In the genomic region with DNA sequence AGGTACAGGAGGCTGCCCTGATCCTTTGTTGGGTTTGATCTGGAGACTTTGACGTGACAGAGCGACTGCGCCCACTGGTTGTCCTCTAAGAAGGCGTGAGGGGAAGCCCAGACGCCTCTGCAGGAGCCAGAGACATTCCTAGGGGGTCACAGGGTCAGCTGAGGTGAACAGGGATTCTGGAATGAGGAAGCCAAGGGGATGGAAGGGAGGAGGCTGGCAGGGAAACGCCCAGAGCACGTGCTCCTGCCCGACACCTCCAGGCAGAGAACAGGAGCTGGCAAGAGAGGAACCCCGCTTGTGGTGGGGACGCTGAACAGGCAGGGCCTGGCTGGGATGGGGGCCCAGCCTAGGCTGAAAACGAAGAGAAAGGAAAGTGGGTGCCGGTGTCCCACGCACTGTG, we compare ENCODE assay signal across 2 cellular contexts.
TF ChIP-seq lines count a peak whose summit lies in the region.

No MANE protein-coding gene starts in this region.

TF ChIP-seq in SK-N-SH, 30 proteins besides CTCF, POLR2A, EP300 and RAD21:
- no peak for TF ChIP-seq MEF2A (IDR thresholded peaks at IDR 0.05; ENCODE audit: borderline replicate concordance, low read depth)
- no peak for TF ChIP-seq CHD2 (IDR thresholded peaks at IDR 0.05; ENCODE audit: low read length, partially characterized antibody)
- TF ChIP-seq ELF1 (IDR thresholded peaks at IDR 0.05), result no peak
- TF ChIP-seq TCF12 (IDR thresholded peaks at IDR 0.05), result no peak
- TF ChIP-seq EZH2phosphoT487 (IDR thresholded peaks at IDR 0.05; ENCODE audit: borderline replicate concordance, low read depth), result no peak
- no peak for TF ChIP-seq GABPA (IDR thresholded peaks at IDR 0.05; ENCODE audit: low read depth)
- TF ChIP-seq SMC3 (IDR thresholded peaks at IDR 0.05; ENCODE audit: low read depth, low read length), result no peak
- TF ChIP-seq, protein P1, sequence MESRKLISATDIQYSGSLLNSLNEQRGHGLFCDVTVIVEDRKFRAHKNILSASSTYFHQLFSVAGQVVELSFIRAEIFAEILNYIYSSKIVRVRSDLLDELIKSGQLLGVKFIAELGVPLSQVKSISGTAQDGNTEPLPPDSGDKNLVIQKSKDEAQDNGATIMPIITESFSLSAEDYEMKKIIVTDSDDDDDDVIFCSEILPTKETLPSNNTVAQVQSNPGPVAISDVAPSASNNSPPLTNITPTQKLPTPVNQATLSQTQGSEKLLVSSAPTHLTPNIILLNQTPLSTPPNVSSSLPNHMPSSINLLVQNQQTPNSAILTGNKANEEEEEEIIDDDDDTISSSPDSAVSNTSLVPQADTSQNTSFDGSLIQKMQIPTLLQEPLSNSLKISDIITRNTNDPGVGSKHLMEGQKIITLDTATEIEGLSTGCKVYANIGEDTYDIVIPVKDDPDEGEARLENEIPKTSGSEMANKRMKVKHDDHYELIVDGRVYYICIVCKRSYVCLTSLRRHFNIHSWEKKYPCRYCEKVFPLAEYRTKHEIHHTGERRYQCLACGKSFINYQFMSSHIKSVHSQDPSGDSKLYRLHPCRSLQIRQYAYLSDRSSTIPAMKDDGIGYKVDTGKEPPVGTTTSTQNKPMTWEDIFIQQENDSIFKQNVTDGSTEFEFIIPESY (IDR thresholded peaks at IDR 0.05; ENCODE audit: borderline replicate concordance, low read depth), result no peak
- TF ChIP-seq TEAD4 (IDR thresholded peaks at IDR 0.05; ENCODE audit: borderline replicate concordance, insufficient read depth), result no peak
- no peak for TF ChIP-seq POLR2AphosphoS5 (IDR thresholded peaks at IDR 0.05; ENCODE audit: low read depth, low read length)
- TF ChIP-seq, protein P2, sequence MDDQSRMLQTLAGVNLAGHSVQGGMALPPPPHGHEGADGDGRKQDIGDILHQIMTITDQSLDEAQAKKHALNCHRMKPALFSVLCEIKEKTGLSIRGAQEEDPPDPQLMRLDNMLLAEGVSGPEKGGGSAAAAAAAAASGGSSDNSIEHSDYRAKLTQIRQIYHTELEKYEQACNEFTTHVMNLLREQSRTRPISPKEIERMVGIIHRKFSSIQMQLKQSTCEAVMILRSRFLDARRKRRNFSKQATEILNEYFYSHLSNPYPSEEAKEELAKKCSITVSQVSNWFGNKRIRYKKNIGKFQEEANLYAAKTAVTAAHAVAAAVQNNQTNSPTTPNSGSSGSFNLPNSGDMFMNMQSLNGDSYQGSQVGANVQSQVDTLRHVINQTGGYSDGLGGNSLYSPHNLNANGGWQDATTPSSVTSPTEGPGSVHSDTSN (IDR thresholded peaks at IDR 0.05), result no peak
- no peak for TF ChIP-seq RXRA (IDR thresholded peaks at IDR 0.05; ENCODE audit: borderline replicate concordance, low read depth)
- TF ChIP-seq FOXJ3 (CRISPR knock-in tag; IDR thresholded peaks at IDR 0.05), result no peak
- no peak for TF ChIP-seq MXI1 (IDR thresholded peaks at IDR 0.05; ENCODE audit: low read depth, low read length)
- TF ChIP-seq NRF1 (IDR thresholded peaks at IDR 0.05; ENCODE audit: low read depth, low read length), result no peak

TF ChIP-seq in SK-N-SH treated with all-trans-retinoic acid at 6 μM for 48 hours, 23 proteins besides CTCF, POLR2A, EP300 and RAD21:
- no peak for TF ChIP-seq ISL1 (CRISPR knock-in tag; IDR thresholded peaks at IDR 0.05)
- TF ChIP-seq, protein P3, sequence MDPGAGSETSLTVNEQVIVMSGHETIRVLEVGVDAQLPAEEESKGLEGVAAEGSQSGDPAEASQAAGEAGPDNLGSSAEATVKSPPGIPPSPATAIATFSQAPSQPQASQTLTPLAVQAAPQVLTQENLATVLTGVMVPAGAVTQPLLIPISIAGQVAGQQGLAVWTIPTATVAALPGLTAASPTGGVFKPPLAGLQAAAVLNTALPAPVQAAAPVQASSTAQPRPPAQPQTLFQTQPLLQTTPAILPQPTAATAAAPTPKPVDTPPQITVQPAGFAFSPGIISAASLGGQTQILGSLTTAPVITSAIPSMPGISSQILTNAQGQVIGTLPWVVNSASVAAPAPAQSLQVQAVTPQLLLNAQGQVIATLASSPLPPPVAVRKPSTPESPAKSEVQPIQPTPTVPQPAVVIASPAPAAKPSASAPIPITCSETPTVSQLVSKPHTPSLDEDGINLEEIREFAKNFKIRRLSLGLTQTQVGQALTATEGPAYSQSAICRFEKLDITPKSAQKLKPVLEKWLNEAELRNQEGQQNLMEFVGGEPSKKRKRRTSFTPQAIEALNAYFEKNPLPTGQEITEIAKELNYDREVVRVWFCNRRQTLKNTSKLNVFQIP (CRISPR knock-in tag; IDR thresholded peaks at IDR 0.05; ENCODE audit: borderline replicate concordance, low read depth), result no peak
- no peak for TF ChIP-seq OSR1 (CRISPR knock-in tag; IDR thresholded peaks at IDR 0.05)
- TF ChIP-seq BACH2 (CRISPR knock-in tag; IDR thresholded peaks at IDR 0.05; ENCODE audit: borderline replicate concordance), result no peak
